ENCODE assay signal across 8 cellular contexts in the genomic region with DNA sequence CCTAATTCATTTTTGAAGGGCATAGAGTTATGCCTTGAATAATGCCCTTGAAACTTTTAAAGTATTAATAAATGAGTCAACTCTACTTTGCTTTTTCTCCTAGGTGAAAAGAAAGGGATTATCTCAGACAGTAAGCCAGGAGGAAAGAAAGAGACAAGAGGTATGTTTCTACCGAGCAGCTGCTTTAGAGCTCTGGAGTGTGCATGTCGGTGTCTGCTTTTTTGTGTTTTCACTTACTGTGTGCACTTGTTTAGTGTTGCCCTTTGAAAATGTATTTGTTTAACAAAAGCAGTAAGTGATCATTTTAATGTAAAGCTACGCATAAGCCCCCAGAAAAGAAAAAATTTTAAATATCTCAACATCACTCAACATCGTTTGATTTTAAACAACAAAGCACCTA.
"Had no signal": no experiment of that assay in that cellular context is flagged by ENCODE, and none has a peak within 500 bp of the region (broad histone marks: within the 10 kb centered on the region; RNA-seq: fewer than 3 reads in every experiment).

No MANE protein-coding gene starts in this region.

- H3K36me3 Mint-ChIP-seq: IgD-negative memory B cell had no signal

- FAIRE-seq: HepG2, HTR-8/SVneo, K562 had no signal

- H3K4me3 Mint-ChIP-seq: IgD-negative memory B cell had no signal

- H3K4me1 Mint-ChIP-seq: IgD-negative memory B cell had no signal

- DNase-seq: IMR-90, KBM-7, KG1 had no signal

- H3K4me3 ChIP-seq: K562 had no signal

- H3K9me3 Mint-ChIP-seq: IgD-negative memory B cell had no signal

- H3K27ac Mint-ChIP-seq: IgD-negative memory B cell had no signal

- H3K27ac ChIP-seq: HL-60 had no signal
